14 cellular contexts compared by ENCODE assay signal in genomic region chr11:72441647-72442267, GRCh38. TPM values are rescaled to one million over a fixed set of nuclear protein-coding genes. Genes with fewer than 3 reads are reported as not detected.
DNase-seq lines count a peak whose midpoint lies in the region; ATAC-seq and TF ChIP-seq lines count a peak whose summit lies in the region.
"Had no signal": no experiment of that assay in that cellular context is flagged by ENCODE, and none has a peak within 500 bp of the region (broad histone marks: within the 10 kb centered on the region; RNA-seq: fewer than 3 reads in every experiment).

No MANE protein-coding gene starts in this region.

- 82% methylated on average over 3 of the region's 4 CpGs for WGBS in mesenchymal stem cell

- H3K4me3 ChIP-seq in choroid plexus epithelial cell (ENCODE audit: low read depth, low read length) (no peak overlapping the region), mesenchymal stem cell (ENCODE audit: insufficient read depth in 1 of 2, low read depth in 1 of 2, low read length in 2 of 2) (no peak overlapping the region)
- H3K4me3 ChIP-seq: Peyer's patch had no signal

- H3K27me3 ChIP-seq in mesenchymal stem cell (ENCODE audit: control insufficient read depth in 1 of 2, insufficient read depth in 1 of 2, low read length in 2 of 2): peaks cover 0 to 3% of the 10 kb centered on the region in 2 experiments
- H3K27me3 ChIP-seq: Peyer's patch had no signal

- no peak overlapping the region for H3K23ac ChIP-seq in mesenchymal stem cell (ENCODE audit: low read length in 2 of 2)

- DNase-seq in EL (peak; percentile 25), LHCN-M2 (ENCODE audit: low read depth) (peak; percentile 59), choroid plexus epithelial cell (ENCODE audit: low read depth) (peak; percentile 74), mesenchymal stem cell (peak; percentile 16), DMS79 treated with DMSO at 0.1 percent for 48 hours (lab: John Stamatoyannopoulos, UW) (no peak), NK-92 (lab: John Stamatoyannopoulos, UW; ENCODE audit: unreplicated experiment) (no peak)
- DNase-seq: activated T-cell treated with anti-CD3 and anti-CD28 coated beads, Interleukin-2, amount 50 U/mL, for 24 hours; DMS79; MM.1S; NCI-H748 treated with DMSO at 0.1 percent for 48 hours; Peyer's patch had no signal

- H3K4me2 ChIP-seq in mesenchymal stem cell (ENCODE audit: low read length, poor library complexity, severe bottlenecking): no peak overlapping the region

- H2AK5ac ChIP-seq in mesenchymal stem cell (ENCODE audit: low read length, severe bottlenecking): no peak overlapping the region

- no peaks in the 10 kb centered on the region for H3K79me1 ChIP-seq in mesenchymal stem cell (replicated peaks; ENCODE audit: low read length, poor library complexity, severe bottlenecking)

- no peak overlapping the region for H2AFZ ChIP-seq in mesenchymal stem cell (ENCODE audit: low read depth, low read length)

- no peak overlapping the region for H2BK5ac ChIP-seq in mesenchymal stem cell (ENCODE audit: low read depth, low read length, poor library complexity, severe bottlenecking)

- H4K91ac ChIP-seq in mesenchymal stem cell (ENCODE audit: low read length): no peak overlapping the region

- no peak overlapping the region for H3K9ac ChIP-seq in mesenchymal stem cell (ENCODE audit: low read length)

- H3K18ac ChIP-seq in mesenchymal stem cell (ENCODE audit: low read depth in 1 of 2, low read length in 2 of 2): no peak overlapping the region

- no peak overlapping the region for H3K14ac ChIP-seq in mesenchymal stem cell (ENCODE audit: low read length in 2 of 2)

- TF ChIP-seq CTCF in choroid plexus epithelial cell (conservative IDR thresholded peaks at IDR 0.05; ENCODE audit: low read depth, low read length): no peak

- H3K4me1 ChIP-seq in mesenchymal stem cell (ENCODE audit: control insufficient read depth, insufficient read depth, low read depth, low read length): peaks cover 2% of the 10 kb centered on the region
- H3K4me1 ChIP-seq: Peyer's patch had no signal

- H4K8ac ChIP-seq in mesenchymal stem cell (ENCODE audit: low read length): no peak overlapping the region

- no peaks in the 10 kb centered on the region for H3K36me3 ChIP-seq in mesenchymal stem cell (ENCODE audit: control insufficient read depth in 1 of 2, insufficient read depth in 2 of 2, low read depth in 1 of 2, low read length in 2 of 2)
- H3K36me3 ChIP-seq: Peyer's patch had no signal

- H3K4ac ChIP-seq in mesenchymal stem cell (ENCODE audit: low read depth in 1 of 2, low read length in 2 of 2): no peak overlapping the region

- ATAC-seq in GM19463 (IDR thresholded peaks at IDR 0.05; ENCODE audit: unreplicated experiment): no peak
- ATAC-seq in esophagus mucosa: no peak
- ATAC-seq: HCT116 had no signal

- no peak overlapping the region for H2BK12ac ChIP-seq in mesenchymal stem cell (ENCODE audit: low read length in 2 of 2)

- no peak overlapping the region for H3K27ac ChIP-seq in mesenchymal stem cell (ENCODE audit: low read length, poor library complexity, severe bottlenecking)
- H3K27ac ChIP-seq: Peyer's patch had no signal

- H3K9me3 ChIP-seq in mesenchymal stem cell (ENCODE audit: control insufficient read depth, low read length): no peaks in the 10 kb centered on the region
- H3K9me3 ChIP-seq: Peyer's patch had no signal

- no peak overlapping the region for H2BK120ac ChIP-seq in mesenchymal stem cell (ENCODE audit: low read depth, low read length)

- no peak overlapping the region for H2BK15ac ChIP-seq in mesenchymal stem cell (ENCODE audit: low read depth, poor library complexity, severe bottlenecking)

RNA-seq across cellular contexts. Expression of gene CLPB, which starts 7.4 kb away (rescaled TPM):
- 37.5 and 38.7 TPM in 2 replicates for total RNA-seq in LHCN-M2 (2014; rRNA removed)
- 17.0 TPM for polyA plus RNA-seq in LHCN-M2 (2012)
- polyA plus RNA-seq in mesenchymal stem cell (2013, experiment 1 of 2): 8.7 TPM
- 8.5 TPM for polyA plus RNA-seq in mesenchymal stem cell (2013, experiment 2 of 2)
- total RNA-seq in esophagus mucosa: 13.9 TPM

Comparison
In these comparisons a context has a peak if more than half of its experiments do, and no peak if none do; other contexts are left out.
1. DNase-seq: peak in EL (single experiment), LHCN-M2 (single experiment), choroid plexus epithelial cell (single experiment) and mesenchymal stem cell (single experiment); none in DMS79 treated with DMSO at 0.1 percent for 48 hours (single experiment) and NK-92 (single experiment).